In genomic region chr5:141516648-141517025, GRCh38 we compare ENCODE assay signal across 1 cellular context.
TF ChIP-seq lines count a peak whose summit lies in the region.

No MANE protein-coding gene starts in this region.

TF ChIP-seq in H1, 55 proteins besides CTCF, POLR2A, EP300 and RAD21:
- TF ChIP-seq ASH2L (IDR thresholded peaks at IDR 0.05; ENCODE audit: low read length) (no peak), ATF2 (IDR thresholded peaks at IDR 0.05; ENCODE audit: low read length) (no peak), TCF12 (IDR thresholded peaks at IDR 0.05; ENCODE audit: low read depth, low read length) (no peak), EZH2 (IDR thresholded peaks at IDR 0.05; ENCODE audit: low read depth, low read length, severe bottlenecking) (no peak), POU5F1 (IDR thresholded peaks at IDR 0.05; ENCODE audit: low read depth, low read length) (no peak), SP4 (IDR thresholded peaks at IDR 0.05; ENCODE audit: low read length) (no peak), TEAD4 (IDR thresholded peaks at IDR 0.05; ENCODE audit: low read depth, low read length) (no peak), SIRT6 (IDR thresholded peaks at IDR 0.05; ENCODE audit: low read length) (no peak), GTF2F1 (IDR thresholded peaks at IDR 0.05; ENCODE audit: borderline replicate concordance, low read depth, low read length) (no peak), JUN (IDR thresholded peaks at IDR 0.05; ENCODE audit: low read depth, low read length) (no peak), MAFK (IDR thresholded peaks at IDR 0.05; ENCODE audit: low read depth, low read length) (no peak), SRF (IDR thresholded peaks at IDR 0.05; ENCODE audit: low read depth, low read length) (no peak), SP2 (IDR thresholded peaks at IDR 0.05; ENCODE audit: low read length) (no peak), PHF8 (conservative IDR thresholded peaks at IDR 0.05; ENCODE audit: low read depth, low read length) (no peak), MAX (IDR thresholded peaks at IDR 0.05) (no peak), E2F6 (IDR thresholded peaks at IDR 0.05) (no peak), SAP30 (IDR thresholded peaks at IDR 0.05; ENCODE audit: insufficient read depth, insufficient replicate concordance, low read length) (no peak), ZNF274 (IDR thresholded peaks at IDR 0.05; ENCODE audit: borderline replicate concordance, extremely low read depth, low read length) (no peak)
